In genomic region chr9:120365386-120365785, GRCh38 we compare ENCODE assay signal across 15 cellular contexts.
"Had no signal": no experiment of that assay in that cellular context is flagged by ENCODE, and none has a peak within 500 bp of the region (broad histone marks: within the 10 kb centered on the region; RNA-seq: fewer than 3 reads in every experiment).

No MANE protein-coding gene starts in this region.

- DNase-seq: activated CD4-positive, alpha-beta memory T cell treated with anti-CD3 and anti-CD28 coated beads, Interleukin-2, amount 10 ng/mL, durations not matched to agents 7 days and 5 days; activated CD4-positive, alpha-beta T cell treated with anti-CD3 and anti-CD28 coated beads for 1 hour; activated CD4-positive, alpha-beta T cell treated with anti-CD3 and anti-CD28 coated beads, Interleukin-2, amount 10 ng/mL, durations not matched to agents 7 days and 5 days; activated naive CD8-positive, alpha-beta T cell treated with anti-CD3 and anti-CD28 coated beads, Interleukin-2, amount 50 U/mL, for 24 hours; activated T-cell treated with anti-CD3 and anti-CD28 coated beads, Interleukin-2, amount 50 U/mL, for 48 hours; dermis blood vessel endothelial cell; effector CD4-positive, alpha-beta T cell; esophagus squamous epithelium; gastrocnemius medialis; glutamatergic neuron; left ventricle myocardium superior; right cardiac atrium; spleen; stimulated activated naive CD4-positive, alpha-beta T cell; T-helper 2 cell had no signal
